In the genomic region with DNA sequence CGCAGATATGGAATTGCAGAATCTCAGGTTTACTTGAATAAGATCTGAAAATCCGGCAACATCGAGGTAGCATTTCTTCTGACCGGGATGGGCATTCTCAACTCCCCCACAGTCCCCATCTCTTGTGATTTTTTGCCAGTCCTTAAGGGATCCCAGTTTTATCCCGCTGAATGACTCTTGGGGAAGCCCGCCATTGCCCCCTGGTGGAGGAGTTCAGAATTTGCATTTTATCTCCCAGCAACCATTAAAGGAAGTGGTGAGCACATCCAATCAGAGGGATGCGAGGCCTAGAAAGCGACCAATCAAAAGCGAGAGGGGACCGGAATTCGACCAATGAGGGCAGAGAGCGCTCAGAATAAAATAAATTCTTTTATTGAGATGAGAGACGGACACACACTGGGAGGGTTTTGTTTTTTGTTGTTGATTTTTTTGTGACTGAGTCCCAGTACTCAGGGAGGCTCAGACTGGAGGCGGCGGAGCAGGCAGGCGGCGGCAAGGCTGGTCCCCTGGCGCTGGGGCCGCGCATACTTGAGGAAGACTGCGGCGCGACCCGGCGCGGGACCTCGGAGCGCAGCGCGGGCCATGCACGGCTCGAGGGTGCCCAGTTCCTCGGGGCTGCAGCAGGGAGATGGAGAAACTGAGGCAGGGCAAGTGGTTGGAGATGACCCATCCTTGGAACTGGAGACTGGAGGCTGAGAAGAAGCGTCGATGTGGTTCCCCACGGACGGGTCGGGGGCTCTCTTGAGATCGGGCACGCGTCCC, we compare ENCODE assay signal across 9 cellular contexts. TPM values are rescaled to one million over a fixed set of nuclear protein-coding genes. Genes with fewer than 3 reads are reported as not detected.
DNase-seq lines count a peak whose midpoint lies in the region; ATAC-seq and TF ChIP-seq lines count a peak whose summit lies in the region.
"Had no signal": no experiment of that assay in that cellular context is flagged by ENCODE, and none has a peak within 500 bp of the region (broad histone marks: within the 10 kb centered on the region; RNA-seq: fewer than 3 reads in every experiment).

No MANE protein-coding gene starts in this region.

- H3K27ac ChIP-seq in foreskin keratinocyte (no peak overlapping the region), thoracic aorta (no peak overlapping the region)

- H3K27me3 ChIP-seq in GM06990 (replicated peaks; ENCODE audit: control insufficient read depth, insufficient read depth, low read length) (no peaks in the 10 kb centered on the region; the same call in none of the 2 replicates), foreskin keratinocyte (peaks cover 37% of the 10 kb centered on the region), thoracic aorta (replicated peaks; ENCODE audit: insufficient read depth) (peaks cover 18% of the 10 kb centered on the region)

- DNase-seq in GM06990 (ENCODE audit: extremely low read depth, insufficient read length) (no peak), NCI-H1092 (lab: John Stamatoyannopoulos, UW) (peak; percentile 57), SK-MEL-5 (ENCODE audit: low read depth, low spot score) (peak; percentile 96), foreskin keratinocyte (peak; percentile 61 to 79), omental fat pad (ENCODE audit: low spot score) (peak; percentile 36), thoracic aorta (ENCODE audit: low spot score) (peak; percentile 55)
- DNase-seq in activated effector memory CD4-positive, alpha-beta T cell treated with anti-CD3 and anti-CD28 coated beads, Interleukin-2, amount 50 U/mL, for 16 hours = peak; percentile 86

- peaks cover 7% of the 10 kb centered on the region for H3K4me1 ChIP-seq in foreskin keratinocyte
- peaks cover 8 to 15% of the 10 kb centered on the region in 2 donors for H3K4me1 ChIP-seq in thoracic aorta (ENCODE audit: control insufficient read depth in 1 of 2, low read depth in 2 of 2)

- H3K4me3 ChIP-seq in GM06990 (replicated peaks; ENCODE audit: low read depth, low read length) (no peak overlapping the region), thoracic aorta (no peak overlapping the region)

- no peaks in the 10 kb centered on the region for H3K9me3 ChIP-seq in thoracic aorta

- TF ChIP-seq CTCF in GM06990 (IDR thresholded peaks at IDR 0.05; ENCODE audit: insufficient read depth, low read length, poor library complexity, severe bottlenecking) = peak; percentile 65
- TF ChIP-seq CTCF in foreskin keratinocyte (conservative IDR thresholded peaks at IDR 0.05) = peak; percentile 97
- TF ChIP-seq CTCF in omental fat pad (IDR thresholded peaks at IDR 0.05) = peak in 2 of 3 donors; percentile 63 to 89
- peak; percentile 92 for TF ChIP-seq CTCF in thoracic aorta (IDR thresholded peaks at IDR 0.05)

- H3K36me3 ChIP-seq in GM06990 (ENCODE audit: control insufficient read depth, insufficient read depth, low read length) (no peaks in the 10 kb centered on the region), thoracic aorta (no peaks in the 10 kb centered on the region)

- in situ Hi-C loops in SK-MEL-5 (cut with HindIII; ENCODE audit: low pct_unique_long_range_greater_than_20kb, low sequenced_read_pairs) = no loop called here

- ATAC-seq in foreskin keratinocyte (peak; percentile 51), omental fat pad (ENCODE audit: low FRiP score) (peak; percentile 55), thoracic aorta (ENCODE audit: insufficient number of reproducible peaks, low FRiP score, low read depth) (peak; percentile 91), HG03565 (IDR thresholded peaks at IDR 0.05; ENCODE audit: unreplicated experiment) (no peak)

RNA-seq across cellular contexts. Expression of a gene that starts 3.9 kb away (rescaled TPM):
- not detected in 2 replicates for total RNA-seq in SK-MEL-5 (2014; rRNA removed; shearing (Covaris generic))
- not detected in 2 replicates for polyA plus RNA-seq in SK-MEL-5 (2015; cell fraction: cytosol; rRNA removed)
- 1.4 and 1.9 TPM in 2 replicates for polyA plus RNA-seq in SK-MEL-5 (2015; cell fraction: nucleus; rRNA removed)
- total RNA-seq in foreskin keratinocyte (not detected in 2 replicates), omental fat pad (under 1 TPM in 1 of 4 donors, not detected in 3; 0.28 TPM), thoracic aorta (not detected)
- not detected in 2 replicates for polyA plus RNA-seq in foreskin keratinocyte

RNA-seq across cellular contexts. Expression of a gene that starts 4.5 kb away (rescaled TPM):
- total RNA-seq in SK-MEL-5 (2014; rRNA removed; shearing (Covaris generic)) = 0.08 TPM in 1 of 2 replicates, not detected in the other
- polyA plus RNA-seq in SK-MEL-5 (2015; cell fraction: cytosol; rRNA removed) = 0.06 TPM in 1 of 2 replicates, not detected in the other
- polyA plus RNA-seq in SK-MEL-5 (2015; cell fraction: nucleus; rRNA removed) = 0.47 TPM in 1 of 2 replicates, not detected in the other
- total RNA-seq in foreskin keratinocyte = 0.11 and 0.24 TPM in 2 replicates
- polyA plus RNA-seq in foreskin keratinocyte = 0.29 and 0.38 TPM in 2 replicates
- total RNA-seq in omental fat pad = 1 to 10 TPM in 1 of 4 donors, under 1 TPM in 2, not detected in 1; 0.37 to 1.1 (median 0.48) TPM
- total RNA-seq in thoracic aorta = 1 to 10 TPM in 1 of 2 donors, not detected in 1; 1.6 TPM
- total RNA-seq: mononuclear cell had no signal

RNA-seq across cellular contexts. Expression of a gene that starts 30.8 kb away (rescaled TPM):
- total RNA-seq in SK-MEL-5 (2014; rRNA removed; shearing (Covaris generic)) = 12.0 and 14.1 TPM in 2 replicates
- 19.2 and 26.8 TPM in 2 replicates for polyA plus RNA-seq in SK-MEL-5 (2015; cell fraction: cytosol; rRNA removed)
- 107 and 110 TPM in 2 replicates for polyA plus RNA-seq in SK-MEL-5 (2015; cell fraction: nucleus; rRNA removed)
- total RNA-seq in foreskin keratinocyte (8.7 and 9.2 TPM in 2 replicates), omental fat pad (1 to 10 TPM; 5.9 to 9.7 (median 7.6) TPM), thoracic aorta (10 to 100 TPM; 30.2 to 32.5 TPM)
- 8.1 and 9.7 TPM in 2 replicates for polyA plus RNA-seq in foreskin keratinocyte
